ENCODE assay signal across 9 cellular contexts in genomic region chr7:157442993-157443831, GRCh38.
"Had no signal": no experiment of that assay in that cellular context is flagged by ENCODE, and none has a peak within 500 bp of the region (broad histone marks: within the 10 kb centered on the region; RNA-seq: fewer than 3 reads in every experiment).

No MANE protein-coding gene starts in this region.

- H3K9me3 ChIP-seq: body of pancreas, gastroesophageal sphincter had no signal

- H3K27ac ChIP-seq: body of pancreas, gastroesophageal sphincter, tibial nerve had no signal

- H3K36me3 Mint-ChIP-seq: naive thymus-derived CD8-positive, alpha-beta T cell had no signal

- H3K4me3 Mint-ChIP-seq: activated T-helper 1 cell treated with anti-CD3 and anti-CD28 coated beads, Interleukin-12 subunit alpha, Interleukin-12 subunit beta, Interleukin-2, Interleukin-4 antibody, amounts not matched to agents 30 ng/mL and 10 ng/mL and 1 ng/mL, durations not matched to agents 14 hours and 24 hours and 36 hours; central memory CD8-positive, alpha-beta T cell; naive thymus-derived CD8-positive, alpha-beta T cell; T-helper 2 cell treated with Interferon-gamma antibody and Interleukin-4, amounts not matched to agents 5 μg/mL and 100 μg/mL, for 36 hours had no signal

- H3K27ac Mint-ChIP-seq: activated T-helper 1 cell treated with anti-CD3 and anti-CD28 coated beads, Interleukin-12 subunit alpha, Interleukin-12 subunit beta, Interleukin-2, Interleukin-4 antibody, amounts not matched to agents 30 ng/mL and 10 ng/mL and 1 ng/mL, durations not matched to agents 14 hours and 24 hours and 36 hours; T-helper 2 cell treated with Interferon-gamma antibody and Interleukin-4, amounts not matched to agents 5 μg/mL and 100 μg/mL, for 36 hours had no signal

- H3K36me3 ChIP-seq: gastroesophageal sphincter, tibial nerve had no signal

- DNase-seq: activated naive CD4-positive, alpha-beta T cell treated with anti-CD3 and anti-CD28 coated beads, Interleukin-2, amount 50 U/mL, for 16 hours; body of pancreas; effector memory CD4-positive, alpha-beta T cell had no signal

- H3K27me3 ChIP-seq: body of pancreas, tibial nerve had no signal

- H3K4me3 ChIP-seq: body of pancreas, gastroesophageal sphincter, tibial nerve had no signal

- ATAC-seq: body of pancreas; gastroesophageal sphincter; naive thymus-derived CD8-positive, alpha-beta T cell had no signal

- H3K9me3 Mint-ChIP-seq: activated T-helper 1 cell treated with anti-CD3 and anti-CD28 coated beads, Interleukin-12 subunit alpha, Interleukin-12 subunit beta, Interleukin-2, Interleukin-4 antibody, amounts not matched to agents 30 ng/mL and 10 ng/mL and 1 ng/mL, durations not matched to agents 14 hours and 24 hours and 36 hours; central memory CD8-positive, alpha-beta T cell; naive thymus-derived CD8-positive, alpha-beta T cell; T-helper 2 cell treated with Interferon-gamma antibody and Interleukin-4, amounts not matched to agents 5 μg/mL and 100 μg/mL, for 36 hours had no signal

- H3K4me1 ChIP-seq: body of pancreas, gastroesophageal sphincter, tibial nerve had no signal
